9 cellular contexts compared by ENCODE assay signal in the genomic region with DNA sequence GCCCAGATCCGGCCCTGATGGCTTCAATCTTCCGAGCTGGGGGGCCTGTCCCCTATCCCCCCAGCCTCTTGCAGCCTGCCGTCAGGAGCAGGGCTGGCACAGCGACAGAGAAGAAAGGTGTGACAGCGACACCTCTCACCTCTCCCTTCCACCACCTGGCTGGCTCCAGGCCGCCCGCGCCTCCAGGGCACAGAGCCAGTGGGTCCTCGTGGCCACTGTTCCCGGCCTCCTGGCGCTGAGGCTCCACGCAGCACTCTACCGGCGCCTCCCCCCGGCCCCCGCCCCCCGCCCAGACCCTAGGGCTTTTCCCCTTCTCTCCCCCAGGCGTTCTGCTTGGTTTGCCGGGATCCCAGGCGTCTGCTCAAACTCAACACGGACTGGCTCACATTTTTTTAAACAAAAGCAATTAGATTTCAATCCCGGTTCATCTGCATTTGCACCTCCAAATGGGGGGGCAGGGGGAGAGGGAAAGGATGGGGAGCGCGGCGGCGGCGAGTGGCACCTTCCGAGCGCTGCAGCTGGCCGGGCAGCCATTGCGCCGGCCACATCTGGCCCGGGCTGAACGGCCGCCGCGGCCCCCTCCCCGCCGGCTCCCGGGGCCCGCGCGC. TPM values are rescaled to one million over a fixed set of nuclear protein-coding genes. Genes with fewer than 3 reads are reported as not detected.
A peak's percentile ranks its signal among the peaks of the same experiment; 100 is the strongest.
DNase-seq lines count a peak whose midpoint lies in the region; ATAC-seq and TF ChIP-seq lines count a peak whose summit lies in the region.
"Had no signal": no experiment of that assay in that cellular context is flagged by ENCODE, and none has a peak within 500 bp of the region (broad histone marks: within the 10 kb centered on the region; RNA-seq: fewer than 3 reads in every experiment).

No MANE protein-coding gene starts in this region.

- intact Hi-C loops in Right ventricle myocardium superior (cut with DNase I), result no loop called here
- intact Hi-C loops in thyroid gland (cut with DNase I), result loop anchor here (10.0 kb wide), 1 partner anchor 115 kb away; no protein-coding TSS in a partner anchor

- TF ChIP-seq POLR2A in thyroid gland (IDR thresholded peaks at IDR 0.05), result no peak

- H3K27me3 ChIP-seq in cardiac muscle cell (peaks cover 82% of the 10 kb centered on the region), iPS DF 6.9 (ENCODE audit: control insufficient read depth, insufficient read depth, low read length) (peaks cover 83% of the 10 kb centered on the region), thyroid gland (peaks cover 83% of the 10 kb centered on the region)

- H3K4me1 ChIP-seq in cardiac muscle cell (ENCODE audit: low read depth), result peaks cover 24% of the 10 kb centered on the region
- peaks cover 18% of the 10 kb centered on the region for H3K4me1 ChIP-seq in iPS DF 6.9 (ENCODE audit: control insufficient read depth, insufficient read depth, low read length)
- H3K4me1 ChIP-seq in thyroid gland, result peaks cover 32 to 54% of the 10 kb centered on the region in 2 donors

- H3K36me3 ChIP-seq in cardiac muscle cell, result no peaks in the 10 kb centered on the region
- no peaks in the 10 kb centered on the region for H3K36me3 ChIP-seq in iPS DF 6.9 (ENCODE audit: control insufficient read depth, insufficient read depth, low read length)
- no peaks in the 10 kb centered on the region for H3K36me3 ChIP-seq in thyroid gland
- H3K36me3 ChIP-seq: prostate gland had no signal

- H3K4me3 ChIP-seq in cardiac muscle cell (peak overlapping the region; percentile 28), iPS DF 6.9 (ENCODE audit: low read length) (peak overlapping the region; percentile 8; the same call in 1 of the 2 replicates), thyroid gland (replicated peaks in 1 of 3) (no peak overlapping the region)
- H3K4me3 ChIP-seq: prostate gland had no signal

- no peak for DNase-seq in cardiac muscle cell (ENCODE audit: low read depth in 1 of 2, low spot score in 1 of 2)
- no peak for DNase-seq in Right ventricle myocardium superior
- peak; percentile 45 for DNase-seq in NCI-H345 treated with DMSO at 0.1 percent for 48 hours (lab: John Stamatoyannopoulos, UW; ENCODE audit: unreplicated experiment)
- DNase-seq in iPS DF 6.9 (ENCODE audit: low read depth, low spot score), result no peak
- peak; percentile 67 for DNase-seq in thyroid gland
- DNase-seq in COLO829 (ENCODE audit: low spot score), result no peak

- no peaks in the 10 kb centered on the region for H3K9me3 ChIP-seq in cardiac muscle cell (ENCODE audit: low read depth)
- no peaks in the 10 kb centered on the region for H3K9me3 ChIP-seq in iPS DF 6.9 (ENCODE audit: control insufficient read depth, insufficient read depth, low read length)
- H3K9me3 ChIP-seq in thyroid gland, result no peaks in the 10 kb centered on the region
- H3K9me3 ChIP-seq: prostate gland had no signal

- WGBS in iPS DF 6.9 (ENCODE audit: insufficient coverage, insufficient read length), result no CpG with 5 or more reads among the region's 43 CpGs
- 1 to 2% methylated on average over 15 to 27 of the region's 43 CpGs for WGBS in thyroid gland, 2 donors

- ATAC-seq in Right ventricle myocardium superior (ENCODE audit: poor library complexity) (no peak), HG03135 (IDR thresholded peaks at IDR 0.05; ENCODE audit: unreplicated experiment) (no peak), GM19023 (IDR thresholded peaks at IDR 0.05; ENCODE audit: unreplicated experiment) (no peak)

- H3K27ac ChIP-seq in cardiac muscle cell (peak overlapping the region; percentile 88), iPS DF 6.9 (ENCODE audit: low read length) (no peak overlapping the region), thyroid gland (no peak overlapping the region)
- H3K27ac ChIP-seq: prostate gland had no signal

- TF ChIP-seq CTCF in cardiac muscle cell (IDR thresholded peaks at IDR 0.05; ENCODE audit: low read depth, low read length), result no peak
- no peak for TF ChIP-seq CTCF in thyroid gland (IDR thresholded peaks at IDR 0.05)

RNA-seq across cellular contexts. Expression of a gene that starts 12.8 kb away (rescaled TPM):
- 16.7 and 20.3 TPM in 2 replicates for total RNA-seq in cardiac muscle cell
- 8.2 and 13.8 TPM in 2 replicates for polyA plus RNA-seq in cardiac muscle cell
- 6.2 TPM for total RNA-seq in Right ventricle myocardium superior
- 1 to 10 TPM; 1.7 to 3.5 (median 2.7) TPM for total RNA-seq in thyroid gland

RNA-seq across cellular contexts. Expression of a gene that starts 29.6 kb away (rescaled TPM):
- total RNA-seq in cardiac muscle cell, result 78.2 and 91.6 TPM in 2 replicates
- polyA plus RNA-seq in cardiac muscle cell, result 43.6 and 51.9 TPM in 2 replicates
- 25.6 TPM for total RNA-seq in Right ventricle myocardium superior
- total RNA-seq in thyroid gland, result 10 to 100 TPM in 3 of 4 donors, 1 to 10 TPM in 1; 5.6 to 17.2 (median 13.5) TPM

RNA-seq across cellular contexts. Expression of a gene that starts 31.7 kb away (rescaled TPM):
- total RNA-seq in cardiac muscle cell (35.3 and 51.1 TPM in 2 replicates), Right ventricle myocardium superior (4.2 TPM), thyroid gland (1 to 10 TPM in 3 of 4 donors, under 1 TPM in 1; 0.54 to 1.7 (median 1.1) TPM)
- 25.8 and 28.8 TPM in 2 replicates for polyA plus RNA-seq in cardiac muscle cell

Comparison
In these comparisons a context has a peak if more than half of its experiments do, and no peak if none do; other contexts are left out.
1. DNase-seq: peak in NCI-H345 treated with DMSO at 0.1 percent for 48 hours (single experiment) and thyroid gland (2 of 2); none in cardiac muscle cell (0 of 2), Right ventricle myocardium superior (single experiment), iPS DF 6.9 (single experiment) and COLO829 (single experiment).
2. H3K4me3 ChIP-seq: peak in cardiac muscle cell (single experiment) and iPS DF 6.9 (single experiment); none in thyroid gland (0 of 3).